In genomic region chrX:153812220-153812619, GRCh38 we compare ENCODE assay signal across 1 cellular context.
TF ChIP-seq lines count a peak whose summit lies in the region.

No MANE protein-coding gene starts in this region.

TF ChIP-seq in GM23338, 12 proteins besides CTCF, POLR2A, EP300 and RAD21 (continued from another document):
- TF ChIP-seq ZNF462 (CRISPR knock-in tag; IDR thresholded peaks at IDR 0.05): no peak
- no peak for TF ChIP-seq EZH2phosphoT487 (IDR thresholded peaks at IDR 0.05; ENCODE audit: unreplicated experiment)
- no peak for TF ChIP-seq NANOG (IDR thresholded peaks at IDR 0.05; ENCODE audit: borderline replicate concordance)
- no peak for TF ChIP-seq ZNF114 (CRISPR knock-in tag; IDR thresholded peaks at IDR 0.05)
- TF ChIP-seq REST (IDR thresholded peaks at IDR 0.05; ENCODE audit: unreplicated experiment): no peak
- no peak for TF ChIP-seq ETS1 (IDR thresholded peaks at IDR 0.05)
- TF ChIP-seq EZH2 (IDR thresholded peaks at IDR 0.05; ENCODE audit: low read depth, unreplicated experiment): no peak
